ENCODE assay signal across 10 cellular contexts in genomic region chr3:149342413-149343340, GRCh38. TPM values are rescaled to one million over a fixed set of nuclear protein-coding genes. Genes with fewer than 3 reads are reported as not detected.
DNase-seq lines count a peak whose midpoint lies in the region; ATAC-seq, FAIRE-seq and TF ChIP-seq lines count a peak whose summit lies in the region.
"Had no signal": no experiment of that assay in that cellular context is flagged by ENCODE, and none has a peak within 500 bp of the region (broad histone marks: within the 10 kb centered on the region; RNA-seq: fewer than 3 reads in every experiment).

No MANE protein-coding gene starts in this region.

- peak; percentile 87 for DNase-seq in EH (ENCODE audit: low read depth)
- DNase-seq in M059J (ENCODE audit: low read depth), result peak; percentile 95
- peak; percentile 63 for DNase-seq in brain microvascular endothelial cell
- DNase-seq in nephron progenitor cell, result no peak
- no peak for DNase-seq in tibial nerve (ENCODE audit: low spot score in 2 of 2)
- DNase-seq in small intestine, result no peak
- no peak for DNase-seq in LoVo (ENCODE audit: low spot score)
- DNase-seq: cerebellar nuclear complex, NCI-H187 had no signal

- H3K36me3 Mint-ChIP-seq in nephron progenitor cell (ENCODE audit: low read depth), result no peaks in the 10 kb centered on the region

- H3K27ac ChIP-seq in brain microvascular endothelial cell, result no peak overlapping the region
- no peak overlapping the region for H3K27ac ChIP-seq in tibial nerve
- H3K27ac ChIP-seq in small intestine (ENCODE audit: low read depth in 1 of 2, low read length in 1 of 2), result no peak overlapping the region

- H3K4me1 ChIP-seq in tibial nerve, result peaks cover 0 to 20% (median 6%) of the 10 kb centered on the region in 4 donors
- peaks cover 0 to 3% of the 10 kb centered on the region in 2 donors for H3K4me1 ChIP-seq in small intestine (ENCODE audit: control insufficient read depth in 2 of 2, insufficient read depth in 1 of 2, low read depth in 1 of 2, low read length in 1 of 2)

- H3K36me3 ChIP-seq in brain microvascular endothelial cell (replicated peaks) (no peaks in the 10 kb centered on the region), tibial nerve (no peaks in the 10 kb centered on the region), small intestine (ENCODE audit: control insufficient read depth in 2 of 2, insufficient read depth in 2 of 2, low read length in 2 of 2) (no peaks in the 10 kb centered on the region)

- FAIRE-seq in small intestine (lab: Jason Lieb, UNC), result no peak

- H3K27me3 Mint-ChIP-seq in nephron progenitor cell (ENCODE audit: low read depth, poor library complexity), result peaks cover 3% of the 10 kb centered on the region

- H3K27me3 ChIP-seq in brain microvascular endothelial cell (replicated peaks) (no peaks in the 10 kb centered on the region), tibial nerve (no peaks in the 10 kb centered on the region), small intestine (ENCODE audit: control insufficient read depth in 2 of 2, insufficient read depth in 2 of 2, low read length in 2 of 2) (no peaks in the 10 kb centered on the region)

- H3K4me3 ChIP-seq in brain microvascular endothelial cell (ENCODE audit: low read depth, low read length) (no peak overlapping the region), tibial nerve (no peak overlapping the region), small intestine (ENCODE audit: low read depth in 1 of 2, low read length in 2 of 2) (no peak overlapping the region)

- in situ Hi-C loops in brain microvascular endothelial cell (cut with HindIII; ENCODE audit: low pct_ligation_motif_present, low sequenced_read_pairs), result no loop called here

- TF ChIP-seq POLR2A in tibial nerve (IDR thresholded peaks at IDR 0.05), result no peak

- no peaks in the 10 kb centered on the region for H3K9me3 Mint-ChIP-seq in nephron progenitor cell

- no peak overlapping the region for H3K4me3 Mint-ChIP-seq in nephron progenitor cell

- no peak for TF ChIP-seq EP300 in tibial nerve (IDR thresholded peaks at IDR 0.05)

- peak overlapping the region; percentile 56 for H3K27ac Mint-ChIP-seq in nephron progenitor cell

- no peak for ATAC-seq in GM21737 (IDR thresholded peaks at IDR 0.05; ENCODE audit: unreplicated experiment)

- peaks cover 28% of the 10 kb centered on the region for H3K4me1 Mint-ChIP-seq in nephron progenitor cell

- H3K9me3 ChIP-seq in tibial nerve (no peaks in the 10 kb centered on the region), small intestine (ENCODE audit: control insufficient read depth, low read depth) (no peaks in the 10 kb centered on the region)

- WGBS in tibial nerve, 2 donors, result 78 to 80% methylated on average over 4 of the region's 4 CpGs
- WGBS in small intestine, 3 donors, result 71 to 79% (median 78%) methylated on average over 4 of the region's 4 CpGs

- no peak for TF ChIP-seq CTCF in brain microvascular endothelial cell (IDR thresholded peaks at IDR 0.05; ENCODE audit: low read depth, low read length, missing control alignments)
- TF ChIP-seq CTCF in nephron progenitor cell (IDR thresholded peaks at IDR 0.05), result no peak
- no peak for TF ChIP-seq CTCF in tibial nerve (IDR thresholded peaks at IDR 0.05)

RNA-seq across cellular contexts. Expression of gene TM4SF18, which starts 9.2 kb away (rescaled TPM):
- total RNA-seq in M059J (2014; rRNA removed; shearing (Covaris generic)), result 19.7 and 25.4 TPM in 2 replicates
- 10 to 100 TPM in 1 of 4 donors, 1 to 10 TPM in 3; 1.5 to 12.7 (median 4.6) TPM for total RNA-seq in tibial nerve
- 1 to 10 TPM in 1 of 3 donors, under 1 TPM in 1, not detected in 1; 0.27 to 1.1 TPM for polyA plus RNA-seq in small intestine

RNA-seq across cellular contexts. Expression of gene TM4SF1, which starts 34.8 kb away (rescaled TPM):
- total RNA-seq in M059J (2014; rRNA removed; shearing (Covaris generic)), result 188 and 207 TPM in 2 replicates
- 100 to 1,000 TPM; 132 to 264 (median 169) TPM for total RNA-seq in tibial nerve
- 10 to 100 TPM in 2 of 3 donors, 1 to 10 TPM in 1; 3.1 to 88.4 (median 10.5) TPM for polyA plus RNA-seq in small intestine

Comparison
In these comparisons a context has a peak if more than half of its experiments do, and no peak if none do; other contexts are left out.
1. DNase-seq: peak in EH (single experiment), M059J (single experiment) and brain microvascular endothelial cell (single experiment); none in nephron progenitor cell (single experiment), tibial nerve (0 of 2), small intestine (single experiment) and LoVo (single experiment).